2 cellular contexts compared by ENCODE assay signal in genomic region chr6:45718901-45719300, GRCh38.
TF ChIP-seq lines count a peak whose summit lies in the region.

No MANE protein-coding gene starts in this region.

TF ChIP-seq in SK-N-SH, 30 proteins besides CTCF, POLR2A, EP300 and RAD21 (continued from another document):
- TF ChIP-seq ZBTB33 (IDR thresholded peaks at IDR 0.05; ENCODE audit: borderline replicate concordance, low read depth) (no peak), TEAD4 (IDR thresholded peaks at IDR 0.05; ENCODE audit: borderline replicate concordance, insufficient read depth) (no peak)

TF ChIP-seq in SK-N-SH treated with all-trans-retinoic acid at 6 μM for 48 hours, 23 proteins besides CTCF, POLR2A, EP300 and RAD21 (continued from another document):
- TF ChIP-seq CREB5 (CRISPR knock-in tag; IDR thresholded peaks at IDR 0.05; ENCODE audit: low read depth), result no peak
- no peak for TF ChIP-seq GLIS3 (CRISPR knock-in tag; IDR thresholded peaks at IDR 0.05)
- no peak for TF ChIP-seq OSR1 (CRISPR knock-in tag; IDR thresholded peaks at IDR 0.05)
